In genomic region chr6:21808551-21809181, GRCh38 we compare ENCODE assay signal across 10 cellular contexts.
A peak's percentile ranks its signal among the peaks of the same experiment; 100 is the strongest.
DNase-seq lines count a peak whose midpoint lies in the region; ATAC-seq, FAIRE-seq and TF ChIP-seq lines count a peak whose summit lies in the region.
"Had no signal": no experiment of that assay in that cellular context is flagged by ENCODE, and none has a peak within 500 bp of the region (broad histone marks: within the 10 kb centered on the region; RNA-seq: fewer than 3 reads in every experiment).

No MANE protein-coding gene starts in this region.

- CTCF ChIA-PET in HepG2 (lab: Yijun Ruan, JAX; ENCODE audit: low intra/inter-chr PET ratio, low total read pairs), result no interaction called here
- CTCF ChIA-PET in CD8-positive, alpha-beta T cell (lab: Charles Lee), result no interaction called here

- 34% methylated on average over 13 of the region's 14 CpGs for WGBS in HepG2 (ENCODE audit: low lambda C conversion rate)
- WGBS in thymus, result 87% methylated on average over 14 of the region's 14 CpGs
- 87 to 89% methylated on average over 13 to 14 of the region's 14 CpGs for WGBS in endodermal cell (ENCODE audit: insufficient coverage in 1 of 2, insufficient read length in 1 of 2), 2 experiments

- DNase-seq in M059J (ENCODE audit: low read depth) (peak; percentile 57), astrocyte of the spinal cord (ENCODE audit: low read depth, low spot score) (peak; percentile 59), HepG2 (ENCODE audit: low spot score) (no peak), endodermal cell (no peak), dorsolateral prefrontal cortex (no peak)
- no peak for DNase-seq in CD8-positive, alpha-beta T cell
- DNase-seq: activated naive CD4-positive, alpha-beta T cell treated with anti-CD3 and anti-CD28 coated beads, Interleukin-2, amount 50 U/mL, for 16 hours; Kasumi-1 had no signal

- H3K27ac Mint-ChIP-seq in endodermal cell, result no peak overlapping the region
- no peak overlapping the region for H3K27ac Mint-ChIP-seq in CD8-positive, alpha-beta T cell
- H3K27ac Mint-ChIP-seq: T-helper 1 cell treated with Interleukin-12 subunit alpha and Interleukin-12 subunit beta and Interleukin-4 antibody, amounts not matched to agents 30 μg/mL and 1 μg/mL, for 36 hours had no signal

- H3K4me3 ChIP-seq in astrocyte of the spinal cord (ENCODE audit: low read depth, low read length), result no peak overlapping the region
- H3K4me3 ChIP-seq in HepG2 (replicated peaks in 1 of 3; ENCODE audit: insufficient read depth in 1 of 3, low read depth in 2 of 3, low read length in 3 of 3), result no peak overlapping the region
- no peak overlapping the region for H3K4me3 ChIP-seq in thymus (ENCODE audit: low read length)
- H3K4me3 ChIP-seq in endodermal cell (ENCODE audit: low read length), result no peak overlapping the region
- no peak overlapping the region for H3K4me3 ChIP-seq in dorsolateral prefrontal cortex
- no peak overlapping the region for H3K4me3 ChIP-seq in CD8-positive, alpha-beta T cell (ENCODE audit: low read depth, low read length)

- TF ChIP-seq POLR2A in HepG2 (IDR thresholded peaks at IDR 0.05; ENCODE audit: insufficient read depth in 1 of 2, low read depth in 2 of 2, low read length in 2 of 2), result no peak

- no peaks in the 10 kb centered on the region for H4K20me1 ChIP-seq in HepG2 (ENCODE audit: insufficient read depth, low read length)

- ATAC-seq in HepG2, result peak; percentile 65
- no peak for ATAC-seq in CD8-positive, alpha-beta T cell

- in situ Hi-C loops in astrocyte of the spinal cord (cut with HindIII; ENCODE audit: low sequenced_read_pairs), result no loop called here
- in situ Hi-C loops in HepG2 (cut with HindIII; ENCODE audit: extremely low pct_ligation_motif_present, low pct_unique_long_range_greater_than_20kb), result no loop called here

- H3K9me3 ChIP-seq in HepG2 (ENCODE audit: low read length) (no peaks in the 10 kb centered on the region), thymus (ENCODE audit: control insufficient read depth) (no peaks in the 10 kb centered on the region), endodermal cell (ENCODE audit: control insufficient read depth, low read length) (no peaks in the 10 kb centered on the region)
- H3K9me3 ChIP-seq in CD8-positive, alpha-beta T cell (ENCODE audit: low read length), result no peaks in the 10 kb centered on the region

- no peaks in the 10 kb centered on the region for H3K79me2 ChIP-seq in HepG2 (ENCODE audit: insufficient read depth, low read length)

- TF ChIP-seq EP300 in HepG2 (IDR thresholded peaks at IDR 0.05; ENCODE audit: low read depth in 2 of 2, low read length in 2 of 2) (no peak), HepG2 (CRISPR knock-in tag; IDR thresholded peaks at IDR 0.05; ENCODE audit: borderline replicate concordance) (no peak)

- H2AFZ ChIP-seq in HepG2 (ENCODE audit: low read length), result peak overlapping the region; percentile 47

- no peaks in the 10 kb centered on the region for H3K9me3 Mint-ChIP-seq in endodermal cell
- no peaks in the 10 kb centered on the region for H3K9me3 Mint-ChIP-seq in CD8-positive, alpha-beta T cell
- H3K9me3 Mint-ChIP-seq: T-helper 1 cell treated with Interleukin-12 subunit alpha and Interleukin-12 subunit beta and Interleukin-4 antibody, amounts not matched to agents 30 μg/mL and 1 μg/mL, for 36 hours had no signal

- H3K9ac ChIP-seq in HepG2 (ENCODE audit: insufficient read depth, low read depth, low read length), result no peak overlapping the region
- no peak overlapping the region for H3K9ac ChIP-seq in endodermal cell (ENCODE audit: extremely low read depth, low read length, poor library complexity, severe bottlenecking)

- no TSS peak for BruUV-seq in HepG2 (replicated peaks; lab: Mats Ljungman, UMichigan)

- H3K27ac ChIP-seq in HepG2 (ENCODE audit: extremely low read length, insufficient read depth, low read length), result no peak overlapping the region
- peak overlapping the region; percentile 25 for H3K27ac ChIP-seq in thymus (ENCODE audit: low read depth)
- no peak overlapping the region for H3K27ac ChIP-seq in endodermal cell (ENCODE audit: low read depth, low read length)
- H3K27ac ChIP-seq in dorsolateral prefrontal cortex, result peak overlapping the region in 1 of 59 donors; percentile 2
- no peak overlapping the region for H3K27ac ChIP-seq in CD8-positive, alpha-beta T cell (ENCODE audit: low read depth, low read length)

- peaks cover 45% of the 10 kb centered on the region for H3K36me3 Mint-ChIP-seq in endodermal cell (ENCODE audit: low read depth)
- no peaks in the 10 kb centered on the region for H3K36me3 Mint-ChIP-seq in CD8-positive, alpha-beta T cell

- H3K4me1 ChIP-seq in HepG2 (ENCODE audit: insufficient read depth, low read length) (no peaks in the 10 kb centered on the region), thymus (ENCODE audit: control insufficient read depth, insufficient read depth, low read length) (peaks cover 4% of the 10 kb centered on the region), endodermal cell (ENCODE audit: control insufficient read depth, insufficient read depth, low read length) (peaks cover 4% of the 10 kb centered on the region)
- no peaks in the 10 kb centered on the region for H3K4me1 ChIP-seq in CD8-positive, alpha-beta T cell (ENCODE audit: insufficient read depth, low read length)

- peaks cover 15% of the 10 kb centered on the region for H3K4me1 Mint-ChIP-seq in endodermal cell
- no peaks in the 10 kb centered on the region for H3K4me1 Mint-ChIP-seq in CD8-positive, alpha-beta T cell (ENCODE audit: low read depth)

- H3K4me2 ChIP-seq in HepG2 (ENCODE audit: low read depth, low read length), result no peak overlapping the region

- TF ChIP-seq CTCF in astrocyte of the spinal cord (IDR thresholded peaks at IDR 0.05; ENCODE audit: low read depth, low read length) (no peak), HepG2 (CRISPR knock-in tag; IDR thresholded peaks at IDR 0.05) (no peak), endodermal cell (conservative IDR thresholded peaks at IDR 0.05) (no peak), dorsolateral prefrontal cortex (IDR thresholded peaks at IDR 0.05 in 54 of 56, conservative IDR thresholded peaks at IDR 0.05 in 2 of 56; ENCODE audit: low read depth in 1 of 56, partially characterized antibody in 56 of 56) (no peak)
- TF ChIP-seq CTCF in CD8-positive, alpha-beta T cell (IDR thresholded peaks at IDR 0.05), result no peak

- POLR2A ChIA-PET in HepG2 (lab: Yijun Ruan, JAX), result no interaction called here
- POLR2A ChIA-PET in CD8-positive, alpha-beta T cell (lab: Charles Lee), result no interaction called here

- H3K4me3 Mint-ChIP-seq in endodermal cell, result no peak overlapping the region
- H3K4me3 Mint-ChIP-seq in CD8-positive, alpha-beta T cell, result no peak overlapping the region
- H3K4me3 Mint-ChIP-seq: T-helper 1 cell treated with Interleukin-12 subunit alpha and Interleukin-12 subunit beta and Interleukin-4 antibody, amounts not matched to agents 30 μg/mL and 1 μg/mL, for 36 hours had no signal

- H3K36me3 ChIP-seq in HepG2 (replicated peaks in 1 of 2; ENCODE audit: control insufficient read depth in 1 of 2, insufficient read depth in 2 of 2, low read length in 2 of 2), result no peaks in the 10 kb centered on the region
- no peaks in the 10 kb centered on the region for H3K36me3 ChIP-seq in thymus (ENCODE audit: control insufficient read depth, insufficient read depth)
- H3K36me3 ChIP-seq in endodermal cell (ENCODE audit: control insufficient read depth, insufficient read depth, low read length), result peaks cover 87% of the 10 kb centered on the region
- H3K36me3 ChIP-seq in CD8-positive, alpha-beta T cell (ENCODE audit: insufficient read depth, low read length), result no peaks in the 10 kb centered on the region

- intact Hi-C loops in HepG2 (cut with micrococcal nuclease; ENCODE audit: unreplicated experiment), result no loop called here
- intact Hi-C loops in dorsolateral prefrontal cortex (cut with DNase I), result no loop called here
- intact Hi-C loops in CD8-positive, alpha-beta T cell (cut with DNase I, micrococcal nuclease), result no loop called here

- no peak for TF ChIP-seq RAD21 in HepG2 (CRISPR knock-in tag; IDR thresholded peaks at IDR 0.05)

- no peak for FAIRE-seq in HepG2 (lab: Jason Lieb, UNC)

- H3K27me3 ChIP-seq in HepG2 (ENCODE audit: control insufficient read depth in 1 of 2, insufficient read depth in 2 of 2, low read length in 2 of 2) (peaks cover 0 to 5% of the 10 kb centered on the region in 2 experiments; a peak in 1 of 5 replicates), thymus (ENCODE audit: control insufficient read depth, insufficient read depth) (no peaks in the 10 kb centered on the region), endodermal cell (ENCODE audit: control insufficient read depth, insufficient read depth, low read length, poor library complexity, severe bottlenecking) (no peaks in the 10 kb centered on the region), dorsolateral prefrontal cortex (no peaks in the 10 kb centered on the region)
- no peaks in the 10 kb centered on the region for H3K27me3 ChIP-seq in CD8-positive, alpha-beta T cell (ENCODE audit: insufficient read depth, low read length)

- no peaks in the 10 kb centered on the region for H3K27me3 Mint-ChIP-seq in endodermal cell (ENCODE audit: insufficient read depth)
- H3K27me3 Mint-ChIP-seq in CD8-positive, alpha-beta T cell (ENCODE audit: low read depth), result no peaks in the 10 kb centered on the region

TF ChIP-seq in HepG2, 621 proteins besides CTCF, POLR2A, EP300 and RAD21:
- TF ChIP-seq TFAP4 (IDR thresholded peaks at IDR 0.05; ENCODE audit: borderline replicate concordance, low read depth) (no peak), NRL (CRISPR knock-in tag; IDR thresholded peaks at IDR 0.05; ENCODE audit: borderline replicate concordance) (0 out of 2 replicates have a peak, but pooled peaks have one; percentile 32)
TF ChIP-seq in HepG2: peak in this region for 1.

Comparison
In these comparisons a context has a peak if more than half of its experiments do, and no peak if none do; other contexts are left out.
1. DNase-seq: peak in M059J (single experiment) and astrocyte of the spinal cord (single experiment); none in HepG2 (single experiment), endodermal cell (single experiment), dorsolateral prefrontal cortex (0 of 10) and CD8-positive, alpha-beta T cell (0 of 7).